Comparison of ENCODE assay signal across 22 cellular contexts in genomic region chr12:108765289-108765764, GRCh38.
"Had no signal": no experiment of that assay in that cellular context is flagged by ENCODE, and none has a peak within 500 bp of the region (broad histone marks: within the 10 kb centered on the region; RNA-seq: fewer than 3 reads in every experiment).

No MANE protein-coding gene starts in this region.

- DNase-seq: activated CD4-positive, alpha-beta memory T cell treated with anti-CD3 and anti-CD28 coated beads, Interleukin-2, amount 10 ng/mL, durations not matched to agents 7 days and 5 days; activated CD4-positive, alpha-beta T cell treated with anti-CD3 and anti-CD28 coated beads, Interleukin-2, amount 10 ng/mL, durations not matched to agents 7 days and 5 days; activated CD4-positive, CD25-positive, alpha-beta regulatory T cell; activated CD8-positive, alpha-beta memory T cell treated with anti-CD3 and anti-CD28 coated beads, Interleukin-2, amount 50 U/mL, for 4 hours; activated gamma-delta T cell treated with Interleukin-2 at 50 U/mL for 16 hours; activated naive CD4-positive, alpha-beta T cell treated with anti-CD3 and anti-CD28 coated beads, Interleukin-2, amount 10 ng/mL, durations not matched to agents 7 days and 5 days; activated naive CD8-positive, alpha-beta T cell treated with anti-CD3 and anti-CD28 coated beads for 36 hours; activated T-cell treated with anti-CD3 and anti-CD28 coated beads, Interleukin-2, amount 50 U/mL, for 72 hours; anterior cingulate cortex; caudate nucleus; MG63; MV-4-11; NCI-H1092 treated with DMSO at 0.1 percent for 48 hours; NCI-H1417 treated with DMSO at 0.1 percent for 48 hours; NCI-H1694 treated with DMSO at 0.1 percent for 48 hours; NCI-H2029 treated with DMSO at 0.1 percent for 48 hours; NCI-H524; Peyer's patch; SHP77 treated with DMSO at 0.1 percent for 48 hours had no signal

- FAIRE-seq: TTC549 had no signal

- H3K27ac ChIP-seq: Peyer's patch had no signal

- H3K27me3 ChIP-seq: MG63, Peyer's patch had no signal

- H3K9me3 ChIP-seq: MG63, Peyer's patch had no signal

- H3K4me3 ChIP-seq: MG63, Peyer's patch had no signal

- H3K36me3 ChIP-seq: MG63, Peyer's patch had no signal

- H3K36me3 Mint-ChIP-seq: activated naive CD4-positive, alpha-beta T cell treated with anti-CD3 and anti-CD28 coated beads, Interleukin-2, amount 10 ng/mL, durations not matched to agents 7 days and 5 days; activated naive CD8-positive, alpha-beta T cell treated with anti-CD3 and anti-CD28 coated beads for 36 hours had no signal

- H3K27ac Mint-ChIP-seq: activated CD4-positive, alpha-beta memory T cell treated with anti-CD3 and anti-CD28 coated beads, Interleukin-2, amount 10 ng/mL, durations not matched to agents 7 days and 5 days; activated CD4-positive, alpha-beta T cell treated with anti-CD3 and anti-CD28 coated beads, Interleukin-2, amount 10 ng/mL, durations not matched to agents 7 days and 5 days; activated naive CD4-positive, alpha-beta T cell treated with anti-CD3 and anti-CD28 coated beads, Interleukin-2, amount 10 ng/mL, durations not matched to agents 7 days and 5 days; activated naive CD8-positive, alpha-beta T cell treated with anti-CD3 and anti-CD28 coated beads for 36 hours; activated T-cell treated with anti-CD3 and anti-CD28 coated beads, Interleukin-2, amount 50 U/mL, for 72 hours; activated T-helper 2 cell treated with anti-CD3 and anti-CD28 coated beads, Interferon-gamma antibody, Interleukin-2, Interleukin-4, amounts not matched to agents 10 μg/mL and 5 μg/mL and 100 μg/mL, durations not matched to agents 14 hours and 24 hours and 36 hours; T-helper 1 cell treated with Interleukin-12 subunit alpha and Interleukin-12 subunit beta and Interleukin-4 antibody, amounts not matched to agents 30 μg/mL and 1 μg/mL, for 36 hours had no signal

- ATAC-seq: activated T-cell treated with anti-CD3 and anti-CD28 coated beads, Interleukin-2, amount 50 U/mL, for 72 hours had no signal

- H3K4me3 Mint-ChIP-seq: activated CD4-positive, alpha-beta memory T cell treated with anti-CD3 and anti-CD28 coated beads, Interleukin-2, amount 10 ng/mL, durations not matched to agents 7 days and 5 days; activated CD4-positive, alpha-beta T cell treated with anti-CD3 and anti-CD28 coated beads, Interleukin-2, amount 10 ng/mL, durations not matched to agents 7 days and 5 days; activated naive CD4-positive, alpha-beta T cell treated with anti-CD3 and anti-CD28 coated beads, Interleukin-2, amount 10 ng/mL, durations not matched to agents 7 days and 5 days; activated naive CD8-positive, alpha-beta T cell treated with anti-CD3 and anti-CD28 coated beads for 36 hours; activated T-cell treated with anti-CD3 and anti-CD28 coated beads, Interleukin-2, amount 50 U/mL, for 72 hours; T-helper 1 cell treated with Interleukin-12 subunit alpha and Interleukin-12 subunit beta and Interleukin-4 antibody, amounts not matched to agents 30 μg/mL and 1 μg/mL, for 36 hours had no signal

- H3K9me3 Mint-ChIP-seq: activated CD4-positive, alpha-beta memory T cell treated with anti-CD3 and anti-CD28 coated beads, Interleukin-2, amount 10 ng/mL, durations not matched to agents 7 days and 5 days; activated CD4-positive, alpha-beta T cell treated with anti-CD3 and anti-CD28 coated beads, Interleukin-2, amount 10 ng/mL, durations not matched to agents 7 days and 5 days; activated naive CD4-positive, alpha-beta T cell treated with anti-CD3 and anti-CD28 coated beads, Interleukin-2, amount 10 ng/mL, durations not matched to agents 7 days and 5 days; activated naive CD8-positive, alpha-beta T cell treated with anti-CD3 and anti-CD28 coated beads for 36 hours; activated T-cell treated with anti-CD3 and anti-CD28 coated beads, Interleukin-2, amount 50 U/mL, for 72 hours; activated T-helper 2 cell treated with anti-CD3 and anti-CD28 coated beads, Interferon-gamma antibody, Interleukin-2, Interleukin-4, amounts not matched to agents 10 μg/mL and 5 μg/mL and 100 μg/mL, durations not matched to agents 14 hours and 24 hours and 36 hours; T-helper 1 cell treated with Interleukin-12 subunit alpha and Interleukin-12 subunit beta and Interleukin-4 antibody, amounts not matched to agents 30 μg/mL and 1 μg/mL, for 36 hours had no signal
